Comparison of ENCODE assay signal across 11 cellular contexts in the genomic region with DNA sequence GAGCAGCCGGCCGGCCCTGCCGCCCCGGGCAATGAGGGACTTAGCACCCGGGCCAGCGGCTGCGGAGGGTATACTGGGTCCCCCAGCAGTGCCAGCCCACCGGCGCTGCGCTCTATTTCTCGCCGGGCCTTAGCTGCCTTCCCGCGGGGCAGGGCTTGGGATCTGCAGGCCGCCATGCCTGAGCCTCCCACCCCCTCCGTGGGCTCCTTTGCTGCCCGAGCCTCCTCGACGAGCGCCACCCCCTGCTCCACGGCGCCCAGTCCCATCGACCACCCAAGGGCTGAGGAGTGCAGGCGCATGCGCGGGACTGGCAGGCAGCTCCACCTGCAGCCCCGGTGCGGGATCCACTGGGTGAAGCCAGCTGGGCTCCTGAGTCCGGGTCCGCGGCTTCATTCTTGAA. TPM values are rescaled to one million over a fixed set of nuclear protein-coding genes. Genes with fewer than 3 reads are reported as not detected.
"Had no signal": no experiment of that assay in that cellular context is flagged by ENCODE, and none has a peak within 500 bp of the region (broad histone marks: within the 10 kb centered on the region; RNA-seq: fewer than 3 reads in every experiment).

No MANE protein-coding gene starts in this region.

RNA-seq across cellular contexts. Expression of a gene that starts 21.8 kb away (rescaled TPM):
- total RNA-seq: activated CD4-positive, alpha-beta memory T cell treated with anti-CD3 and anti-CD28 coated beads for 36 hours; activated CD4-positive, alpha-beta memory T cell treated with anti-CD3 and anti-CD28 coated beads, Interleukin-2, amount 10 ng/mL, durations not matched to agents 7 days and 5 days; activated CD4-positive, alpha-beta T cell treated with anti-CD3 and anti-CD28 coated beads for 36 hours; activated CD4-positive, alpha-beta T cell treated with anti-CD3 and anti-CD28 coated beads, Interleukin-2, amount 10 ng/mL, durations not matched to agents 24 days and 14 days; activated CD4-positive, alpha-beta T cell treated with anti-CD3 and anti-CD28 coated beads, Interleukin-2, amount 10 ng/mL, durations not matched to agents 7 days and 5 days; activated CD8-positive, alpha-beta memory T cell treated with anti-CD3 and anti-CD28 coated beads for 36 hours; activated CD8-positive, alpha-beta memory T cell treated with anti-CD3 and anti-CD28 coated beads, Interleukin-2, amount 10 ng/mL, durations not matched to agents 7 days and 5 days; activated CD8-positive, alpha-beta T cell treated with anti-CD3 and anti-CD28 coated beads for 36 hours; activated CD8-positive, alpha-beta T cell treated with anti-CD3 and anti-CD28 coated beads, Interleukin-2, amount 10 ng/mL, durations not matched to agents 7 days and 5 days; T-helper 1 cell treated with Interleukin-12 subunit alpha and Interleukin-12 subunit beta and Interleukin-4 antibody, amounts not matched to agents 30 ng/mL and 1 ng/mL, for 36 hours; T-helper 2 cell treated with Interferon-gamma antibody and Interleukin-4, amounts not matched to agents 100 ng/mL and 5 ng/mL, for 36 hours had no signal
